Comparison of ENCODE assay signal across 7 cellular contexts in the genomic region with DNA sequence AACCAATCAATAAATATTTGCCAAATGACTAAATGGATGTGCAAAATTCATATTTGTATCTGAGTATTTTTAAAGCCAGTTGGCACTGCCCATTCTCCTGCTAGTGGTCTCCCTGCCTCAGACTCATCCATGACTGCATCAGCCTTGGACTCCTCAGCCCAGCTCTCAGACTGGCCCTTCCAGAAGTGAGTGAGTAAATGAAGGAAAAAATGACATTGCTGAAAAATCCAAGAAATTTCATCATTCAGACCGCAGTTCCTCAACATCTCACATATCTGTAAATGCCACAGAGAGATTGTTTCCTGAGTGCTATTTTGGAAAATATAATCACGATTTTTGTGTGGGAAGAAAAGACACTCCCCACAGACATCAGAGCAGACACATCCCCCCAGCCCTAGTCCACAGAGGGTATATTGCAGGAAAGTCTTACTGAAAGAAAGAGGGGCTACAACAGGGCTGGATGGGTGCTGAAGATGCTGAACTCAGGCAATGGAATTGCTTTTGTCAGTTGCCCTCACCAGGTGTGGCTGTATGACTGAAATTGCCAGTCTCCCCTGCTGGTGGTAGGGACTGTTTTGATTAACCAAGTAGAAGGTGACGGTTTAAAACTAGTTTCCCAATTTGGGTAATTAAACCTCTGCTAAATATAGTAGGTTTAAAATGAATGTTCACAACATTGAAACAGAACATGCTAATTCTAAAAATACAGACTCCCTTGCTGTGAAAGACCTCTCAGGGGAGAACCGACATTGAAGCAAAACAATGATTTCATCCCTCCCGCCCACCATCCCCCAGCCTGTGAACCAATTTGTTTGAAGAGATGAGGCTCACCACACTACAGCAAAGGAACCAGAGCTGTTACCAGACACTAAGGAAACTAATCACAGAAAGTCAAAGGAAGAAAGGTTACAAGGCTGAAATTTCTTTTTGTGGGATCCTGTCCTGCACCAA.
DNase-seq lines count a peak whose midpoint lies in the region; ATAC-seq lines count a peak whose summit lies in the region.

No MANE protein-coding gene starts in this region.

- H3K9me3 Mint-ChIP-seq in stimulated activated naive CD8-positive, alpha-beta T cell treated with anti-CD3 and anti-CD28 coated beads, Interleukin-15, amount 100 ng/mL, for 72 hours: peaks cover 0 to 7% of the 10 kb centered on the region in 2 donors
- peaks cover 0 to 7% of the 10 kb centered on the region in 2 donors for H3K9me3 Mint-ChIP-seq in effector memory CD8-positive, alpha-beta T cell

- no peaks in the 10 kb centered on the region for H3K36me3 Mint-ChIP-seq in effector memory CD8-positive, alpha-beta T cell (ENCODE audit: insufficient read depth)

- no peak overlapping the region for H3K4me3 Mint-ChIP-seq in stimulated activated naive CD8-positive, alpha-beta T cell treated with anti-CD3 and anti-CD28 coated beads, Interleukin-15, amount 100 ng/mL, for 72 hours
- H3K4me3 Mint-ChIP-seq in effector memory CD8-positive, alpha-beta T cell: no peak overlapping the region

- H3K4me1 Mint-ChIP-seq in stimulated activated naive CD8-positive, alpha-beta T cell treated with anti-CD3 and anti-CD28 coated beads, Interleukin-15, amount 100 ng/mL, for 72 hours: peaks cover 22% of the 10 kb centered on the region
- H3K4me1 Mint-ChIP-seq in effector memory CD8-positive, alpha-beta T cell (ENCODE audit: low read depth in 2 of 2): no peaks in the 10 kb centered on the region

- peak; percentile 82 for ATAC-seq in HG03025 (IDR thresholded peaks at IDR 0.05; ENCODE audit: low FRiP score, unreplicated experiment)
- peak; percentile 84 for ATAC-seq in stimulated activated naive CD8-positive, alpha-beta T cell treated with anti-CD3 and anti-CD28 coated beads, Interleukin-15, amount 100 ng/mL, for 72 hours
- no peak for ATAC-seq in effector memory CD8-positive, alpha-beta T cell (replicated peaks)

- H3K27me3 Mint-ChIP-seq in stimulated activated naive CD8-positive, alpha-beta T cell treated with anti-CD3 and anti-CD28 coated beads, Interleukin-15, amount 100 ng/mL, for 72 hours: peaks cover 8% of the 10 kb centered on the region
- H3K27me3 Mint-ChIP-seq in effector memory CD8-positive, alpha-beta T cell: peaks cover 0 to 9% of the 10 kb centered on the region in 2 donors

- DNase-seq in GM19240 (ENCODE audit: insufficient read length, low spot score) (peak; percentile 32), astrocyte of the hippocampus (ENCODE audit: low read depth, low spot score) (peak; percentile 27), epidermal melanocyte (ENCODE audit: insufficient read length, low spot score) (no peak), DMS53 (lab: John Stamatoyannopoulos, UW) (no peak)
- DNase-seq in stimulated activated naive CD8-positive, alpha-beta T cell treated with anti-CD3 and anti-CD28 coated beads, Interleukin-15, amount 100 ng/mL, for 72 hours: no peak
- no peak for DNase-seq in effector memory CD8-positive, alpha-beta T cell

- peak overlapping the region in 1 of 2 donors; percentile 42 for H3K27ac Mint-ChIP-seq in stimulated activated naive CD8-positive, alpha-beta T cell treated with anti-CD3 and anti-CD28 coated beads, Interleukin-15, amount 100 ng/mL, for 72 hours
- no peak overlapping the region for H3K27ac Mint-ChIP-seq in effector memory CD8-positive, alpha-beta T cell

Comparison
In these comparisons a context has a peak if more than half of its experiments do, and no peak if none do; other contexts are left out.
1. DNase-seq: peak in GM19240 (single experiment) and astrocyte of the hippocampus (single experiment); none in stimulated activated naive CD8-positive, alpha-beta T cell treated with anti-CD3 and anti-CD28 coated beads, Interleukin-15, amount 100 ng/mL, for 72 hours (0 of 2), epidermal melanocyte (single experiment), effector memory CD8-positive, alpha-beta T cell (0 of 3) and DMS53 (single experiment).